8 cellular contexts compared by ENCODE assay signal in genomic region chr1:206581571-206581981, GRCh38. TPM values are rescaled to one million over a fixed set of nuclear protein-coding genes. Genes with fewer than 3 reads are reported as not detected.
DNase-seq lines count a peak whose midpoint lies in the region; ATAC-seq lines count a peak whose summit lies in the region.

No MANE protein-coding gene starts in this region.

- peaks cover 94% of the 10 kb centered on the region for H3K36me3 Mint-ChIP-seq in activated T-cell treated with anti-CD3 and anti-CD28 coated beads, Interleukin-2, amount 50 U/mL, for 24 hours (ENCODE audit: low read depth)

- DNase-seq in activated CD8-positive, alpha-beta memory T cell treated with anti-CD3 and anti-CD28 coated beads for 1 hour (ENCODE audit: extremely low read depth in 1 of 2, low read depth in 1 of 2), result peak; percentile 58 to 73
- no peak for DNase-seq in activated CD8-positive, alpha-beta memory T cell treated with anti-CD3 and anti-CD28 coated beads, Interleukin-2, amount 50 U/mL, for 48 hours
- DNase-seq in activated T-cell treated with anti-CD3 and anti-CD28 coated beads, Interleukin-2, amount 50 U/mL, for 24 hours, result peak; percentile 76
- peak; percentile 8 to 85 for DNase-seq in lung microvascular endothelial cell (ENCODE audit: low read depth in 2 of 2)
- peak in 1 of 2 donors; percentile 66 for DNase-seq in stimulated activated naive CD8-positive, alpha-beta T cell treated with anti-CD3 and anti-CD28 coated beads, Interleukin-15, amount 100 ng/mL, for 72 hours
- no peak for DNase-seq in DMS53 treated with DMSO at 0.1 percent for 48 hours (lab: John Stamatoyannopoulos, UW; ENCODE audit: unreplicated experiment)
- DNase-seq in NCI-H2107 treated with DMSO at 0.1 percent for 48 hours (lab: John Stamatoyannopoulos, UW; ENCODE audit: unreplicated experiment), result no peak

- no peaks in the 10 kb centered on the region for H3K9me3 Mint-ChIP-seq in activated T-cell treated with anti-CD3 and anti-CD28 coated beads, Interleukin-2, amount 50 U/mL, for 24 hours
- H3K9me3 Mint-ChIP-seq in stimulated activated naive CD8-positive, alpha-beta T cell treated with anti-CD3 and anti-CD28 coated beads, Interleukin-15, amount 100 ng/mL, for 72 hours, result no peaks in the 10 kb centered on the region

- H3K4me3 Mint-ChIP-seq in activated T-cell treated with anti-CD3 and anti-CD28 coated beads, Interleukin-2, amount 50 U/mL, for 24 hours, result peak overlapping the region; percentile 74
- H3K4me3 Mint-ChIP-seq in stimulated activated naive CD8-positive, alpha-beta T cell treated with anti-CD3 and anti-CD28 coated beads, Interleukin-15, amount 100 ng/mL, for 72 hours, result peak overlapping the region; percentile 89 to 93

- H3K27ac Mint-ChIP-seq in activated T-cell treated with anti-CD3 and anti-CD28 coated beads, Interleukin-2, amount 50 U/mL, for 24 hours, result peak overlapping the region; percentile 100
- H3K27ac Mint-ChIP-seq in stimulated activated naive CD8-positive, alpha-beta T cell treated with anti-CD3 and anti-CD28 coated beads, Interleukin-15, amount 100 ng/mL, for 72 hours, result peak overlapping the region; percentile 99 to 100

- H3K27me3 Mint-ChIP-seq in activated T-cell treated with anti-CD3 and anti-CD28 coated beads, Interleukin-2, amount 50 U/mL, for 24 hours, result no peaks in the 10 kb centered on the region
- H3K27me3 Mint-ChIP-seq in stimulated activated naive CD8-positive, alpha-beta T cell treated with anti-CD3 and anti-CD28 coated beads, Interleukin-15, amount 100 ng/mL, for 72 hours, result no peaks in the 10 kb centered on the region

- H3K4me1 Mint-ChIP-seq in activated T-cell treated with anti-CD3 and anti-CD28 coated beads, Interleukin-2, amount 50 U/mL, for 24 hours (ENCODE audit: low read depth), result peaks cover 98% of the 10 kb centered on the region
- peaks cover 100% of the 10 kb centered on the region for H3K4me1 Mint-ChIP-seq in stimulated activated naive CD8-positive, alpha-beta T cell treated with anti-CD3 and anti-CD28 coated beads, Interleukin-15, amount 100 ng/mL, for 72 hours

- no peak for ATAC-seq in stimulated activated naive CD8-positive, alpha-beta T cell treated with anti-CD3 and anti-CD28 coated beads, Interleukin-15, amount 100 ng/mL, for 72 hours
- ATAC-seq in GM18870 (IDR thresholded peaks at IDR 0.05; ENCODE audit: unreplicated experiment), result no peak

RNA-seq across cellular contexts. Expression of gene EIF2D, which starts 30.7 kb away (rescaled TPM):
- 34.2 and 45.4 TPM in 2 replicates for total RNA-seq in lung microvascular endothelial cell

RNA-seq across cellular contexts. Expression of gene DYRK3, which starts 53.8 kb away (rescaled TPM):
- 8.3 and 10.9 TPM in 2 replicates for total RNA-seq in lung microvascular endothelial cell

Comparison
In these comparisons a context has a peak if more than half of its experiments do, and no peak if none do; other contexts are left out.
1. DNase-seq: peak in activated CD8-positive, alpha-beta memory T cell treated with anti-CD3 and anti-CD28 coated beads for 1 hour (2 of 2), activated T-cell treated with anti-CD3 and anti-CD28 coated beads, Interleukin-2, amount 50 U/mL, for 24 hours (single experiment) and lung microvascular endothelial cell (2 of 2); none in activated CD8-positive, alpha-beta memory T cell treated with anti-CD3 and anti-CD28 coated beads, Interleukin-2, amount 50 U/mL, for 48 hours (single experiment), DMS53 treated with DMSO at 0.1 percent for 48 hours (single experiment) and NCI-H2107 treated with DMSO at 0.1 percent for 48 hours (single experiment).